Comparison of ENCODE assay signal across 12 cellular contexts in the genomic region with DNA sequence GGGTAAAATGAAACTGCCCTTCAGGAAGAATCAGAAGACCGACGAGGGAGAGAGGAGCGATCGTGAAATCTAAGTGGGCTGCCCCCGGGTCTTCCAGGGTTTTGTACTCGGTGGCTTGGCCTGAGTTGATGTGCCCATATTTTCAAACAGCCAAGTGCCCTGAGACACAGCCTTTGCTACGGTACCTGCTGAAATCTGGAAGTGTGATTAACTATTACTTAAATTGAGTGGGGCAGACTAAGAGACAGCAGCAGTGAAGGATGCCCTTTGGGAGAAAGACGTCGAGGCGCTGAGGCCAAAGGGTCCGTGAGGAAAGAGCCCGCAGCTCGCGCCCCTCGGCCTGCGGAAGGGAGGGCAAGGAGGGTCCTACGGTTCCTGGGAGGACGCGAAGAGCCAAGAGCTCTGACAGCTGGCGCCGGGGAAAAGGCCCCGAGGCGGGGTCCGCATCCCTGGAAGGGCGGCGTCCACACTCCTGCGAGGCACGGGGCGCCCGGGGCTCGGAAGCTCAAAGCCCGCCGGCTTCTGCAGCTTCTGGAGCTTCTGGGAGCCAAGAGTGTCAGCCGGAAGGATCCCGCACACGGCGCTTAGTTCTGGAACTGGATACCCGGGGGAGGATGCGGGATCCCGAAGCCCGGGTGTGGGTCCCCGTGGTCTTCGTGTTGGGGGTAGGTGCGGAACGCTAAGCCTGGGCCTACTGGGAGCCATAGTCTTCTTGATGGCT. TPM values are rescaled to one million over a fixed set of nuclear protein-coding genes. Genes with fewer than 3 reads are reported as not detected.
DNase-seq lines count a peak whose midpoint lies in the region; ATAC-seq and TF ChIP-seq lines count a peak whose summit lies in the region.
"Had no signal": no experiment of that assay in that cellular context is flagged by ENCODE, and none has a peak within 500 bp of the region (broad histone marks: within the 10 kb centered on the region; RNA-seq: fewer than 3 reads in every experiment).

No MANE protein-coding gene starts in this region.

- no peak overlapping the region for H3K4me3 Mint-ChIP-seq in type B pancreatic cell
- H3K4me3 Mint-ChIP-seq: T-cell had no signal

- no peaks in the 10 kb centered on the region for H3K9me3 ChIP-seq in colonic mucosa
- no peaks in the 10 kb centered on the region for H3K9me3 ChIP-seq in lower lobe of right lung
- H3K9me3 ChIP-seq in uterus: no peaks in the 10 kb centered on the region
- H3K9me3 ChIP-seq: ovary had no signal

- H3K27me3 Mint-ChIP-seq in type B pancreatic cell: peaks cover 4% of the 10 kb centered on the region

- peak; percentile 4 for DNase-seq in activated naive CD4-positive, alpha-beta T cell treated with Interleukin-2 at 50 U/mL for 16 hours
- DNase-seq in activated naive CD4-positive, alpha-beta T cell treated with anti-CD3 and anti-CD28 coated beads, Interleukin-2, amount 50 U/mL, for 16 hours: no peak
- DNase-seq in colonic mucosa (peak; percentile 26), lower lobe of right lung (no peak), type B pancreatic cell (ENCODE audit: extremely low spot score, unreplicated experiment) (peak; percentile 80), uterus (no peak)
- DNase-seq: IMR-90, NCI-H187 had no signal

- H3K4me1 Mint-ChIP-seq in type B pancreatic cell (ENCODE audit: unreplicated experiment): peaks cover 5% of the 10 kb centered on the region

- no peak overlapping the region for H3K27ac ChIP-seq in colonic mucosa
- no peak overlapping the region for H3K27ac ChIP-seq in lower lobe of right lung
- H3K27ac ChIP-seq in uterus: no peak overlapping the region
- H3K27ac ChIP-seq: ovary had no signal

- TF ChIP-seq POLR2A in uterus (IDR thresholded peaks at IDR 0.05): no peak

- no peak overlapping the region for H3K9ac ChIP-seq in colonic mucosa (ENCODE audit: low read depth in 2 of 2, low read length in 2 of 2)

- H3K9me3 Mint-ChIP-seq in type B pancreatic cell: no peaks in the 10 kb centered on the region
- H3K9me3 Mint-ChIP-seq: T-cell had no signal

- TF ChIP-seq CTCF in colonic mucosa (IDR thresholded peaks at IDR 0.05): no peak
- no peak for TF ChIP-seq CTCF in lower lobe of right lung (IDR thresholded peaks at IDR 0.05)
- TF ChIP-seq CTCF in type B pancreatic cell (conservative IDR thresholded peaks at IDR 0.05): no peak
- no peak for TF ChIP-seq CTCF in uterus (IDR thresholded peaks at IDR 0.05)

- no peaks in the 10 kb centered on the region for H3K36me3 Mint-ChIP-seq in type B pancreatic cell
- H3K36me3 Mint-ChIP-seq: T-cell had no signal

- ATAC-seq in lower lobe of right lung (peak; percentile 39 to 61), GM21515 (IDR thresholded peaks at IDR 0.05; ENCODE audit: unreplicated experiment) (no peak), HG03460 (IDR thresholded peaks at IDR 0.05; ENCODE audit: unreplicated experiment) (no peak)
- ATAC-seq: T-cell had no signal

- no peaks in the 10 kb centered on the region for H3K36me3 ChIP-seq in colonic mucosa
- no peaks in the 10 kb centered on the region for H3K36me3 ChIP-seq in lower lobe of right lung
- H3K36me3 ChIP-seq in uterus: no peaks in the 10 kb centered on the region
- H3K36me3 ChIP-seq: ovary had no signal

- H3K27me3 ChIP-seq in colonic mucosa (no peaks in the 10 kb centered on the region), lower lobe of right lung (ENCODE audit: low read depth) (peaks cover 32% of the 10 kb centered on the region), uterus (peaks cover 0 to 10% of the 10 kb centered on the region in 2 donors)
- H3K27me3 ChIP-seq: ovary had no signal

- H3K27ac Mint-ChIP-seq in type B pancreatic cell: no peak overlapping the region
- H3K27ac Mint-ChIP-seq: T-cell had no signal

- H3K4me3 ChIP-seq in colonic mucosa (no peak overlapping the region), lower lobe of right lung (no peak overlapping the region), uterus (no peak overlapping the region)
- H3K4me3 ChIP-seq: ovary had no signal

- H3K4me1 ChIP-seq in colonic mucosa: no peaks in the 10 kb centered on the region
- no peaks in the 10 kb centered on the region for H3K4me1 ChIP-seq in lower lobe of right lung
- no peaks in the 10 kb centered on the region for H3K4me1 ChIP-seq in uterus

- intact Hi-C loops in colonic mucosa (cut with DNase I) (no loop called here), lower lobe of right lung (cut with DNase I) (no loop called here), uterus (cut with DNase I; ENCODE audit: low total_unique reads) (no loop called here)

RNA-seq across cellular contexts. Expression of gene RNU1-4, which starts 15.4 kb away (rescaled TPM):
- 1,000 to 10,000 TPM; 1,159 to 2,517 TPM for total RNA-seq in colonic mucosa
- 6,803 TPM for total RNA-seq in lower lobe of right lung
- total RNA-seq in type B pancreatic cell (ENCODE audit: low replicate concordance): 2,993 and 3,564 TPM in 2 replicates
- total RNA-seq in uterus: 1,000 to 10,000 TPM in 1 of 4 donors, under 1 TPM in 3; under 0.01 to 2,125 (median under 0.01) TPM

RNA-seq across cellular contexts. Expression of gene RNU1-3, which starts 58.1 kb away (rescaled TPM):
- total RNA-seq in colonic mucosa (1,000 to 10,000 TPM; 1,159 to 2,517 TPM), lower lobe of right lung (6,803 TPM), type B pancreatic cell (ENCODE audit: low replicate concordance) (2,993 and 3,564 TPM in 2 replicates), uterus (1,000 to 10,000 TPM in 1 of 4 donors, under 1 TPM in 3; under 0.01 to 2,125 (median under 0.01) TPM)

Comparison
In these comparisons a context has a peak if more than half of its experiments do, and no peak if none do; other contexts are left out.
1. DNase-seq: peak in activated naive CD4-positive, alpha-beta T cell treated with Interleukin-2 at 50 U/mL for 16 hours (single experiment), colonic mucosa (single experiment) and type B pancreatic cell (single experiment); none in activated naive CD4-positive, alpha-beta T cell treated with anti-CD3 and anti-CD28 coated beads, Interleukin-2, amount 50 U/mL, for 16 hours (single experiment), lower lobe of right lung (single experiment) and uterus (0 of 2).
2. ATAC-seq: peak in lower lobe of right lung (2 of 2); none in GM21515 (single experiment) and HG03460 (single experiment).